Comparison of ENCODE assay signal across 8 cellular contexts in the genomic region with DNA sequence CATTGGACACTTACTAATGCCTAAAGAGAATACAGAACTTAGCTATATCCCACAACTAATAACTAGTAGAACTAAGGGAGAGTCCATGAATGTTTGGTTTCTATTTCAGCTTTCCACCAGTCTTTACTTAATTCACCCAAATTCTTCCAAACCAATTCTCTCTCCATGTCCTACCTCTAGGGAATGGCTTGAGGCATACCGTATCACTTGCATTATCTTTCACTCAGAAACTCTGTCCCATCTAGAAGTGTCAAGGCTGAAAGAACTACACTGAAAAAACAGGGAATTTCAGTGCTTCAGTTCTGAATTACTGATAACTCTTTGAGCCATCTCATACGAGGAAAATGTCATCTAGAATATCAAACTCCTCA. TPM values are rescaled to one million over a fixed set of nuclear protein-coding genes. Genes with fewer than 3 reads are reported as not detected.
A peak's percentile ranks its signal among the peaks of the same experiment; 100 is the strongest.
DNase-seq lines count a peak whose midpoint lies in the region; ATAC-seq and TF ChIP-seq lines count a peak whose summit lies in the region.

No MANE protein-coding gene starts in this region.

- H3K4me1 ChIP-seq in CD4-positive, CD25-positive, alpha-beta regulatory T cell (ENCODE audit: control insufficient read depth, insufficient read depth, low read length, poor library complexity, severe bottlenecking), result peaks cover 23% of the 10 kb centered on the region

- H3K4me3 Mint-ChIP-seq in CD4-positive, CD25-positive, alpha-beta regulatory T cell, result peak overlapping the region; percentile 90 to 93 (median 91)
- peak overlapping the region; percentile 88 for H3K4me3 Mint-ChIP-seq in dendritic cell treated with granulocyte-macrophage colony-stimulating factor and Interleukin-4, amounts not matched to agents 40 ng/mL and 50 ng/mL, for 4 days
- H3K4me3 Mint-ChIP-seq in natural killer cell, result peak overlapping the region; percentile 96

- ATAC-seq in CD4-positive, CD25-positive, alpha-beta regulatory T cell (ENCODE audit: low read depth in 2 of 2), result no peak
- ATAC-seq in natural killer cell (no peak), HG03097 (IDR thresholded peaks at IDR 0.05; ENCODE audit: low FRiP score, unreplicated experiment) (no peak), HG03432 (IDR thresholded peaks at IDR 0.05; ENCODE audit: unreplicated experiment) (no peak), HG03520 (IDR thresholded peaks at IDR 0.05; ENCODE audit: unreplicated experiment) (no peak)

- H3K27ac Mint-ChIP-seq in CD4-positive, CD25-positive, alpha-beta regulatory T cell, result peak overlapping the region; percentile 17 to 90 (median 81)
- H3K27ac Mint-ChIP-seq in dendritic cell treated with granulocyte-macrophage colony-stimulating factor and Interleukin-4, amounts not matched to agents 40 ng/mL and 50 ng/mL, for 4 days, result peak overlapping the region; percentile 93
- peak overlapping the region; percentile 89 to 91 for H3K27ac Mint-ChIP-seq in natural killer cell

- peak overlapping the region; percentile 79 for H3K27ac ChIP-seq in CD4-positive, CD25-positive, alpha-beta regulatory T cell (ENCODE audit: insufficient read depth, low read length, poor library complexity, severe bottlenecking)

- no peaks in the 10 kb centered on the region for H3K27me3 ChIP-seq in CD4-positive, CD25-positive, alpha-beta regulatory T cell (ENCODE audit: control insufficient read depth, insufficient read depth, low read length)

- H3K9me3 Mint-ChIP-seq in CD4-positive, CD25-positive, alpha-beta regulatory T cell, result no peaks in the 10 kb centered on the region
- no peaks in the 10 kb centered on the region for H3K9me3 Mint-ChIP-seq in dendritic cell treated with granulocyte-macrophage colony-stimulating factor and Interleukin-4, amounts not matched to agents 40 ng/mL and 50 ng/mL, for 4 days
- no peaks in the 10 kb centered on the region for H3K9me3 Mint-ChIP-seq in natural killer cell

- no peaks in the 10 kb centered on the region for H3K9me3 ChIP-seq in CD4-positive, CD25-positive, alpha-beta regulatory T cell (ENCODE audit: control insufficient read depth in 2 of 2, low read length in 2 of 2)

- peaks cover 13% of the 10 kb centered on the region for H3K36me3 Mint-ChIP-seq in CD4-positive, CD25-positive, alpha-beta regulatory T cell
- peaks cover 18% of the 10 kb centered on the region for H3K36me3 Mint-ChIP-seq in dendritic cell treated with granulocyte-macrophage colony-stimulating factor and Interleukin-4, amounts not matched to agents 40 ng/mL and 50 ng/mL, for 4 days (ENCODE audit: low read depth)
- no peaks in the 10 kb centered on the region for H3K36me3 Mint-ChIP-seq in natural killer cell

- H3K4me3 ChIP-seq in CD4-positive, CD25-positive, alpha-beta regulatory T cell (ENCODE audit: low read depth, low read length), result peak overlapping the region; percentile 95

- DNase-seq in CD4-positive, CD25-positive, alpha-beta regulatory T cell, result no peak
- DNase-seq in HuH-7.5 (ENCODE audit: low spot score) (peak; percentile 11), natural killer cell (no peak)
- DNase-seq in stimulated activated CD4-positive, alpha-beta T cell treated with anti-CD3 and anti-CD28 coated beads, Interleukin-2, amount 100 ng/mL, for 24 hours, result no peak

- H3K27me3 Mint-ChIP-seq in CD4-positive, CD25-positive, alpha-beta regulatory T cell, result no peaks in the 10 kb centered on the region
- H3K27me3 Mint-ChIP-seq in dendritic cell treated with granulocyte-macrophage colony-stimulating factor and Interleukin-4, amounts not matched to agents 40 ng/mL and 50 ng/mL, for 4 days, result no peaks in the 10 kb centered on the region
- H3K27me3 Mint-ChIP-seq in natural killer cell (ENCODE audit: low read depth in 2 of 2), result no peaks in the 10 kb centered on the region

- peaks cover 1% of the 10 kb centered on the region for H3K36me3 ChIP-seq in CD4-positive, CD25-positive, alpha-beta regulatory T cell (ENCODE audit: control insufficient read depth, insufficient read depth, low read length)

- peaks cover 20 to 50% (median 41%) of the 10 kb centered on the region in 4 donors for H3K4me1 Mint-ChIP-seq in CD4-positive, CD25-positive, alpha-beta regulatory T cell
- peaks cover 19% of the 10 kb centered on the region for H3K4me1 Mint-ChIP-seq in dendritic cell treated with granulocyte-macrophage colony-stimulating factor and Interleukin-4, amounts not matched to agents 40 ng/mL and 50 ng/mL, for 4 days (ENCODE audit: low read depth)
- H3K4me1 Mint-ChIP-seq in natural killer cell, result peaks cover 35 to 36% of the 10 kb centered on the region in 2 donors

- no peak for TF ChIP-seq CTCF in natural killer cell (IDR thresholded peaks at IDR 0.05)

- intact Hi-C loops in dendritic cell treated with granulocyte-macrophage colony-stimulating factor and Interleukin-4, amounts not matched to agents 40 ng/mL and 50 ng/mL, for 4 days (cut with micrococcal nuclease), result loop anchor here (5.0 to 10.0 kb wide), 3 partner anchors 108 to 335 kb away; a partner anchor contains a TSS
- intact Hi-C loops in natural killer cell (cut with micrococcal nuclease), result no loop called here

RNA-seq across cellular contexts. Expression of a gene that starts 0.8 kb away (rescaled TPM):
- total RNA-seq in CD4-positive, CD25-positive, alpha-beta regulatory T cell, result 13.1 TPM
- polyA plus RNA-seq in CD4-positive, CD25-positive, alpha-beta regulatory T cell, result 1 to 10 TPM; 4.0 to 8.4 (median 7.2) TPM
- total RNA-seq in natural killer cell, result 10 to 100 TPM; 18.2 to 21.0 (median 20.0) TPM
